ENCODE assay signal across 29 cellular contexts in genomic region chr12:121108492-121108891, GRCh38. TPM values are rescaled to one million over a fixed set of nuclear protein-coding genes. Genes with fewer than 3 reads are reported as not detected.
"Had no signal": no experiment of that assay in that cellular context is flagged by ENCODE, and none has a peak within 500 bp of the region (broad histone marks: within the 10 kb centered on the region; RNA-seq: fewer than 3 reads in every experiment).

No MANE protein-coding gene starts in this region.

- DNase-seq: natural killer cell; occipital lobe; ovary; posterior cingulate gyrus; psoas muscle; right cardiac atrium; spleen; stimulated activated CD4-positive, alpha-beta T cell treated with anti-CD3 and anti-CD28 coated beads, Interleukin-12 subunit alpha, Interleukin-12 subunit beta, amount 100 ng/mL, for 4 hours; stimulated activated CD4-positive, alpha-beta T cell treated with anti-CD3 and anti-CD28 coated beads, Interleukin-1b, Interleukin-23, amount 100 ng/mL, for 48 hours; stimulated activated CD4-positive, alpha-beta T cell treated with anti-CD3 and anti-CD28 coated beads, Interleukin-4, amount 100 ng/mL, for 1 hour; stimulated activated CD4-positive, alpha-beta T cell treated with anti-CD3 and anti-CD28 coated beads, Interleukin-4, amount 100 ng/mL, for 4 hours; stimulated activated CD8-positive, alpha-beta memory T cell treated with anti-CD3 and anti-CD28 coated beads, Interleukin-4, amount 100 ng/mL, for 48 hours; stimulated activated naive CD4-positive, alpha-beta T cell; stimulated activated naive CD8-positive, alpha-beta T cell treated with anti-CD3 and anti-CD28 coated beads, Interleukin-15, amount 100 ng/mL, for 72 hours; stimulated activated naive CD8-positive, alpha-beta T cell treated with anti-CD3 and anti-CD28 coated beads, Interleukin-15, Interleukin-2, amounts not matched to agents 100 U/mL and 50 U/mL, for 24 hours; substantia nigra; testis; tibial artery; transverse colon; upper lobe of right lung; uterus had no signal

- ATAC-seq: natural killer cell; psoas muscle; right cardiac atrium; sciatic nerve; stimulated activated memory B cell treated with anti-CD40 and anti-IgM and Interleukin-4, amounts not matched to agents 10 μg/mL and 1 μg/mL and 100 μg/mL, for 72 hours; stimulated activated naive CD8-positive, alpha-beta T cell treated with anti-CD3 and anti-CD28 coated beads, Interleukin-15, amount 100 ng/mL, for 72 hours; stimulated activated naive CD8-positive, alpha-beta T cell treated with anti-CD3 and anti-CD28 coated beads, Interleukin-15, Interleukin-2, amounts not matched to agents 100 U/mL and 50 U/mL, for 24 hours; upper lobe of right lung had no signal

- H3K36me3 ChIP-seq: neural progenitor cell, ovary, spleen, suprapubic skin, tibial artery, transverse colon, upper lobe of right lung, uterus had no signal

- H3K4me3 ChIP-seq: neural progenitor cell, ovary, psoas muscle, skin epidermis, smooth muscle cell, spleen, suprapubic skin, testis, tibial artery, transverse colon, upper lobe of right lung, uterus had no signal

- H3K4me1 ChIP-seq: neural progenitor cell, parathyroid adenoma, psoas muscle, suprapubic skin, testis, tibial artery, upper lobe of right lung, uterus had no signal

- H3K9me3 ChIP-seq: ovary, psoas muscle, suprapubic skin, testis, tibial artery, upper lobe of right lung, uterus had no signal

- H3K27ac ChIP-seq: neural progenitor cell, ovary, parathyroid adenoma, psoas muscle, skin epidermis, spleen, suprapubic skin, testis, tibial artery, upper lobe of right lung, uterus had no signal

RNA-seq across cellular contexts. Expression of gene P2RX7, which starts 24.2 kb away (rescaled TPM):
- total RNA-seq: progenitor cell of endocrine pancreas had no signal
